26 cellular contexts compared by ENCODE assay signal in the genomic region with DNA sequence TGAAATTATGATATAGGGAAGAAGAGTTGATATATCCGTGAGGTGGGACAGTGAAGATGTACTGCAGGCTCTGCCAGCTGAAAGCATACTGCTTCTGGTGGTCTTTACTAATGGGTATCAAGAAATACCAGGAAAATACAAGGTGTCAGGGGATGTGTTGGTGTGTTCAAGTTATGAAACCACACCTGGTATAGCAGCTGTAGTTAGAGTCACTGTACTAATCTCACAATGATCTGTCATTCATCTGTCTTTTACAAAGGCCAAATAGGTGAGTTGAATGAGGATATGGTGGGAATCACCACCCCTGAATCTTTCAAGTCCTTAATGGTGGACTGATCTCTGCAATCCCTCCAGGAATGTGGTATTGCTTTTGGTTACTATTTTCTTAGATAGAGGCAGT.
"Had no signal": no experiment of that assay in that cellular context is flagged by ENCODE, and none has a peak within 500 bp of the region (broad histone marks: within the 10 kb centered on the region; RNA-seq: fewer than 3 reads in every experiment).

No MANE protein-coding gene starts in this region.

- H3K9me3 ChIP-seq: ascending aorta, body of pancreas, Peyer's patch, SJCRH30, SK-N-SH had no signal

- H3K36me3 Mint-ChIP-seq: activated naive CD4-positive, alpha-beta T cell treated with anti-CD3 and anti-CD28 coated beads, Interleukin-2, amount 50 U/mL, for 72 hours had no signal

- H3K27me3 ChIP-seq: ascending aorta, body of pancreas, Peyer's patch had no signal

- H3K4me1 ChIP-seq: body of pancreas, Peyer's patch, SJCRH30 had no signal

- H3K4me2 ChIP-seq: SK-N-SH had no signal

- DNase-seq: activated CD4-positive, alpha-beta T cell treated with anti-CD3 and anti-CD28 coated beads for 48 hours; activated CD4-positive, alpha-beta T cell treated with anti-CD3 and anti-CD28 coated beads, Interleukin-2, amount 50 U/mL, for 4 hours; activated CD8-positive, alpha-beta memory T cell treated with anti-CD3 and anti-CD28 coated beads for 24 hours; activated effector memory CD4-positive, alpha-beta T cell treated with anti-CD3 and anti-CD28 coated beads, Interleukin-2, amount 50 U/mL, for 16 hours; activated naive CD4-positive, alpha-beta T cell treated with Interleukin-2 at 50 U/mL for 16 hours; activated naive CD8-positive, alpha-beta T cell treated with anti-CD3 and anti-CD28 coated beads, Interleukin-2, amount 50 U/mL, for 24 hours; activated T-cell treated with anti-CD3 and anti-CD28 coated beads, Interleukin-2, amount 50 U/mL, for 4 hours; amniotic stem cell; body of pancreas; central memory CD4-positive, alpha-beta T cell; NCI-H1092; NCI-H1436; NCI-H1694 treated with DMSO at 0.1 percent for 48 hours; NCI-H2029 treated with DMSO at 0.1 percent for 48 hours; NCI-H510A treated with DMSO at 0.1 percent for 48 hours; NCI-H69; Peyer's patch; Right ventricle myocardium superior; SJCRH30; SK-N-SH; SW 1271 had no signal

- H3K4me3 Mint-ChIP-seq: activated naive CD8-positive, alpha-beta T cell treated with anti-CD3 and anti-CD28 coated beads, Interleukin-2, amount 50 U/mL, for 24 hours; activated T-cell treated with anti-CD3 and anti-CD28 coated beads, Interleukin-2, amount 50 U/mL, for 4 hours had no signal

- H3K36me3 ChIP-seq: ascending aorta, Peyer's patch, SJCRH30 had no signal

- FAIRE-seq: bronchial epithelial cell had no signal

- H3K27ac Mint-ChIP-seq: activated naive CD4-positive, alpha-beta T cell treated with anti-CD3 and anti-CD28 coated beads, Interleukin-2, amount 50 U/mL, for 72 hours; activated naive CD8-positive, alpha-beta T cell treated with anti-CD3 and anti-CD28 coated beads, Interleukin-2, amount 50 U/mL, for 24 hours had no signal

- H3K4me3 ChIP-seq: ascending aorta, body of pancreas, Peyer's patch, SJCRH30 had no signal

- H3K9ac ChIP-seq: SK-N-SH had no signal

- ATAC-seq: activated CD4-positive, CD25-positive, alpha-beta regulatory T cell treated with anti-CD3 and anti-CD28 coated beads, Interleukin-2, amount 50 U/mL, for 24 hours; activated naive CD4-positive, alpha-beta T cell treated with anti-CD3 and anti-CD28 coated beads, Interleukin-2, amount 50 U/mL, for 72 hours; activated naive CD8-positive, alpha-beta T cell treated with anti-CD3 and anti-CD28 coated beads, Interleukin-2, amount 50 U/mL, for 24 hours; activated T-cell treated with anti-CD3 and anti-CD28 coated beads, Interleukin-2, amount 50 U/mL, for 4 hours; body of pancreas had no signal

- H3K27me3 Mint-ChIP-seq: activated naive CD8-positive, alpha-beta T cell treated with anti-CD3 and anti-CD28 coated beads, Interleukin-2, amount 50 U/mL, for 24 hours had no signal

- H3K27ac ChIP-seq: ascending aorta, body of pancreas, Peyer's patch, RWPE1, SJCRH30 had no signal
